Comparison of ENCODE assay signal across 26 cellular contexts in genomic region chr10:73534857-73535256, GRCh38. TPM values are rescaled to one million over a fixed set of nuclear protein-coding genes. Genes with fewer than 3 reads are reported as not detected.
A peak's percentile ranks its signal among the peaks of the same experiment; 100 is the strongest.
DNase-seq lines count a peak whose midpoint lies in the region; ATAC-seq, FAIRE-seq and TF ChIP-seq lines count a peak whose summit lies in the region.
"Had no signal": no experiment of that assay in that cellular context is flagged by ENCODE, and none has a peak within 500 bp of the region (broad histone marks: within the 10 kb centered on the region; RNA-seq: fewer than 3 reads in every experiment).

No MANE protein-coding gene starts in this region.

- H3K79me1 ChIP-seq in trophoblast cell (ENCODE audit: low read length), result no peaks in the 10 kb centered on the region

- POLR2A ChIA-PET in GM12878 (lab: Charles Lee), result no interaction called here

- H3K9me3 Mint-ChIP-seq in activated CD4-positive, alpha-beta T cell treated with anti-CD3 and anti-CD28 coated beads, Interleukin-2, amount 10 ng/mL, durations not matched to agents 24 days and 14 days, result no peaks in the 10 kb centered on the region
- H3K9me3 Mint-ChIP-seq: CD4-positive, alpha-beta memory T cell; CD4-positive, CD25-positive, alpha-beta regulatory T cell; CD8-positive, alpha-beta memory T cell had no signal

- no peak overlapping the region for H3K9ac ChIP-seq in GM12878 (ENCODE audit: control insufficient read depth, insufficient read depth, low read length)
- peak overlapping the region; percentile 1 for H3K9ac ChIP-seq in trophoblast cell (ENCODE audit: low read length)
- H3K9ac ChIP-seq in skeletal muscle tissue (ENCODE audit: low read depth in 1 of 3, low read length in 3 of 3), result no peak overlapping the region
- H3K9ac ChIP-seq: BLaER1 had no signal

- H3K27ac Mint-ChIP-seq in activated CD4-positive, alpha-beta T cell treated with anti-CD3 and anti-CD28 coated beads, Interleukin-2, amount 10 ng/mL, durations not matched to agents 24 days and 14 days, result no peak overlapping the region
- H3K27ac Mint-ChIP-seq: CD14-positive monocyte; CD4-positive, alpha-beta memory T cell; CD4-positive, CD25-positive, alpha-beta regulatory T cell had no signal

- H3K36me3 ChIP-seq in GM12878 (ENCODE audit: control insufficient read depth in 2 of 2, insufficient read depth in 2 of 2, low read length in 1 of 2) (no peaks in the 10 kb centered on the region), trophoblast cell (ENCODE audit: control insufficient read depth in 1 of 2, insufficient read depth in 2 of 2, low read length in 2 of 2) (peaks cover 0 to 5% of the 10 kb centered on the region in 2 experiments), skeletal muscle tissue (ENCODE audit: control insufficient read depth in 3 of 3, insufficient read depth in 3 of 3, low read length in 3 of 3) (peaks cover 17 to 55% (median 33%) of the 10 kb centered on the region in 3 donors)
- H3K36me3 ChIP-seq: BE2C had no signal

- no peaks in the 10 kb centered on the region for H3K9me3 ChIP-seq in GM12878 (replicated peaks; ENCODE audit: control insufficient read depth, insufficient read depth, low read length)
- no peaks in the 10 kb centered on the region for H3K9me3 ChIP-seq in trophoblast cell (ENCODE audit: insufficient read depth, low read depth, low read length)
- no peaks in the 10 kb centered on the region for H3K9me3 ChIP-seq in skeletal muscle tissue (ENCODE audit: control insufficient read depth in 3 of 3, low read length in 3 of 3)
- H3K9me3 ChIP-seq: BE2C, BLaER1 had no signal

- H3K4me1 Mint-ChIP-seq in activated CD4-positive, alpha-beta T cell treated with anti-CD3 and anti-CD28 coated beads, Interleukin-2, amount 10 ng/mL, durations not matched to agents 24 days and 14 days, result peaks cover 11% of the 10 kb centered on the region
- H3K4me1 Mint-ChIP-seq: CD14-positive monocyte had no signal

- no peak overlapping the region for H4K12ac ChIP-seq in trophoblast cell (ENCODE audit: low read depth, low read length)

- CTCF ChIA-PET in GM12878 (lab: Yijun Ruan, JAX), result interaction anchor here (0.6 to 3.8 kb wide), 5 partner anchors 47 to 345 kb away, joined by 4 to 15 read pairs (median 6); no protein-coding TSS in a partner anchor

- H3K27me3 Mint-ChIP-seq in activated CD4-positive, alpha-beta T cell treated with anti-CD3 and anti-CD28 coated beads, Interleukin-2, amount 10 ng/mL, durations not matched to agents 24 days and 14 days, result peaks cover 2% of the 10 kb centered on the region
- H3K27me3 Mint-ChIP-seq: CD4-positive, CD25-positive, alpha-beta regulatory T cell; CD8-positive, alpha-beta memory T cell had no signal

- no peak overlapping the region for H3K4me3 Mint-ChIP-seq in activated CD4-positive, alpha-beta T cell treated with anti-CD3 and anti-CD28 coated beads, Interleukin-2, amount 10 ng/mL, durations not matched to agents 24 days and 14 days
- H3K4me3 Mint-ChIP-seq: CD14-positive monocyte; CD4-positive, alpha-beta memory T cell; CD4-positive, CD25-positive, alpha-beta regulatory T cell; CD8-positive, alpha-beta memory T cell had no signal

- no peak for TF ChIP-seq RAD21 in GM12878 (IDR thresholded peaks at IDR 0.05; ENCODE audit: insufficient read depth, low read depth, low read length)

- H3K36me3 Mint-ChIP-seq in activated CD4-positive, alpha-beta T cell treated with anti-CD3 and anti-CD28 coated beads, Interleukin-2, amount 10 ng/mL, durations not matched to agents 24 days and 14 days (ENCODE audit: low read depth), result no peaks in the 10 kb centered on the region

- H3K4me3 ChIP-seq in GM12878 (no peak overlapping the region), trophoblast cell (ENCODE audit: low read depth, low read length) (no peak overlapping the region), skeletal muscle tissue (ENCODE audit: low read length in 3 of 3) (no peak overlapping the region)
- H3K4me3 ChIP-seq: BLaER1 had no signal

- H2BK5ac ChIP-seq in trophoblast cell (ENCODE audit: low read depth, low read length, poor library complexity), result no peak overlapping the region

- 45% methylated on average over 1 of the region's 1 CpG for WGBS in GM12878 (ENCODE audit: insufficient coverage, insufficient replicate concordance, low lambda C conversion rate, missing lambda C conversion rate)
- WGBS in trophoblast cell (ENCODE audit: extremely low coverage, insufficient coverage, insufficient read length), result no CpG with 5 or more reads among the region's 1 CpG

- H2BK12ac ChIP-seq in trophoblast cell (ENCODE audit: low read length), result no peak overlapping the region

- H4K20me1 ChIP-seq in GM12878 (ENCODE audit: control insufficient read depth, insufficient read depth), result no peaks in the 10 kb centered on the region
- H4K20me1 ChIP-seq: BLaER1 had no signal

- no peak for TF ChIP-seq CTCF in 22Rv1 (IDR thresholded peaks at IDR 0.05)
- no peak for TF ChIP-seq CTCF in GM12878 (IDR thresholded peaks at IDR 0.05 in 2 of 3, conservative IDR thresholded peaks at IDR 0.05 in 1 of 3; ENCODE audit: control insufficient read depth in 2 of 3, extremely low read depth in 1 of 3, insufficient read depth in 1 of 3, low read depth in 3 of 3, low read length in 3 of 3)

- intact Hi-C loops in GM12878 (cut with micrococcal nuclease; ENCODE audit: unreplicated experiment), result no loop called here
- intact Hi-C loops in activated CD4-positive, alpha-beta T cell treated with anti-CD3 and anti-CD28 coated beads, Interleukin-2, amount 10 ng/mL, durations not matched to agents 24 days and 14 days (cut with micrococcal nuclease), result no loop called here

- no peak overlapping the region for H2AK5ac ChIP-seq in trophoblast cell (ENCODE audit: low read length)

- BruUV-seq in GM12878 (replicated peaks; lab: Mats Ljungman, UMichigan), result no TSS peak

- H3K79me2 ChIP-seq in GM12878 (ENCODE audit: control insufficient read depth, insufficient read depth, low read length), result no peaks in the 10 kb centered on the region
- H3K79me2 ChIP-seq in trophoblast cell (ENCODE audit: control insufficient read depth, insufficient read depth, low read length, poor library complexity), result no peaks in the 10 kb centered on the region

- in situ Hi-C loops in GM12878 (cut with MboI), result loop anchor here (5.0 kb wide), 1 partner anchor 107 kb away; the partner anchor contains the start of gene MYOZ1

- no peak for FAIRE-seq in GM12878 (lab: Jason Lieb, UNC)
- FAIRE-seq: A204.1, G401.6, GM19239 had no signal

- H2AFZ ChIP-seq in GM12878 (ENCODE audit: control insufficient read depth, low read depth, low read length) (no peak overlapping the region), trophoblast cell (ENCODE audit: insufficient read depth, low read length, poor library complexity) (no peak overlapping the region)

- no peak for TF ChIP-seq EP300 in GM12878 (IDR thresholded peaks at IDR 0.05; ENCODE audit: borderline replicate concordance in 1 of 2, control insufficient read depth in 1 of 2, low read depth in 2 of 2, low read length in 2 of 2)

- no peak overlapping the region for H3K18ac ChIP-seq in trophoblast cell (ENCODE audit: low read length)

- no peak overlapping the region for H3K4ac ChIP-seq in trophoblast cell (ENCODE audit: low read depth, low read length)

- no peak overlapping the region for H4K8ac ChIP-seq in trophoblast cell (ENCODE audit: low read depth, low read length)

- H3K27ac ChIP-seq in 22Rv1 (peak overlapping the region; percentile 58), GM12878 (ENCODE audit: control insufficient read depth, insufficient read depth) (no peak overlapping the region), trophoblast cell (ENCODE audit: low read depth, low read length) (no peak overlapping the region), skeletal muscle tissue (ENCODE audit: low read depth, low read length) (peak overlapping the region; percentile 3)
- H3K27ac ChIP-seq: BLaER1 had no signal

- RAD21 ChIA-PET in GM12878 (lab: Charles Lee; ENCODE audit: unreplicated experiment), result interaction anchor here (1.2 kb wide), 1 partner anchor 109 kb away, joined by 3 read pairs; no protein-coding TSS in a partner anchor

- no peak for ATAC-seq in GM12878
- ATAC-seq in HG03342 (IDR thresholded peaks at IDR 0.05; ENCODE audit: unreplicated experiment), result no peak
- ATAC-seq in GM21576 (IDR thresholded peaks at IDR 0.05; ENCODE audit: unreplicated experiment), result no peak

- no peak for TF ChIP-seq POLR2A in GM12878 (IDR thresholded peaks at IDR 0.05; ENCODE audit: low read depth, low read length)

- H3K4me1 ChIP-seq in GM12878 (ENCODE audit: control insufficient read depth, insufficient read depth, low read length), result no peaks in the 10 kb centered on the region
- peaks cover 0 to 6% of the 10 kb centered on the region in 2 experiments for H3K4me1 ChIP-seq in trophoblast cell (ENCODE audit: control insufficient read depth in 1 of 2, insufficient read depth in 2 of 2, low read length in 2 of 2)
- H3K4me1 ChIP-seq in skeletal muscle tissue (ENCODE audit: control insufficient read depth in 3 of 3, insufficient read depth in 3 of 3, low read length in 3 of 3), result peaks cover 9 to 13% (median 12%) of the 10 kb centered on the region in 3 donors
- H3K4me1 ChIP-seq: BE2C, BLaER1 had no signal

- SMC1A ChIA-PET in GM12878 (lab: Charles Lee; ENCODE audit: uncharacterized antibody, unreplicated experiment), result interaction anchor here (1.1 to 3.8 kb wide), 6 partner anchors 20 to 110 kb away, joined by 3 to 24 read pairs (median 4); no protein-coding TSS in a partner anchor

- H3K4me2 ChIP-seq in GM12878 (ENCODE audit: control insufficient read depth, insufficient read depth) (no peak overlapping the region), trophoblast cell (ENCODE audit: low read length) (no peak overlapping the region)
- H3K4me2 ChIP-seq: BLaER1 had no signal

- DNase-seq in GM12878 (ENCODE audit: low read depth, low spot score) (no peak), trophoblast cell (no peak), putamen (ENCODE audit: low spot score) (no peak)
- no peak for DNase-seq in activated CD4-positive, alpha-beta T cell treated with anti-CD3 and anti-CD28 coated beads, Interleukin-2, amount 10 ng/mL, durations not matched to agents 24 days and 14 days
- DNase-seq: 8988T; ACHN; BE2C; C1 segment of cervical spinal cord; CD4-positive, alpha-beta memory T cell; CD4-positive, CD25-positive, alpha-beta regulatory T cell; CD8-positive, alpha-beta memory T cell; COR-L47; DMS 273 treated with DMSO at 0.1 percent for 48 hours; DMS153; DMS53; DMS79 treated with DMSO at 0.1 percent for 48 hours; GF-D8 had no signal

- no peak overlapping the region for H4K91ac ChIP-seq in trophoblast cell (ENCODE audit: low read depth, low read length)

- no peak overlapping the region for H2BK120ac ChIP-seq in trophoblast cell (ENCODE audit: insufficient read depth, low read length, poor library complexity)

- H3K14ac ChIP-seq in trophoblast cell (ENCODE audit: low read length), result no peak overlapping the region

- H3K27me3 ChIP-seq in GM12878 (replicated peaks in 1 of 2; ENCODE audit: control insufficient read depth in 2 of 2, insufficient read depth in 2 of 2, low read length in 1 of 2) (no peaks in the 10 kb centered on the region), trophoblast cell (ENCODE audit: insufficient read depth, low read length) (no peaks in the 10 kb centered on the region), skeletal muscle tissue (ENCODE audit: control insufficient read depth in 3 of 3, insufficient read depth in 3 of 3, low read length in 3 of 3) (no peaks in the 10 kb centered on the region)
- H3K27me3 ChIP-seq: BE2C, BLaER1 had no signal

- H3K23ac ChIP-seq in trophoblast cell (ENCODE audit: low read length), result no peak overlapping the region

RNA-seq across cellular contexts. Expression of gene PPP3CB, which starts 39.0 kb away (rescaled TPM):
- 67.3 and 69.4 TPM in 2 replicates for total RNA-seq in GM12878 (2013; cell fraction: nucleolus; rRNA removed)
- total RNA-seq in GM12878 (2014; rRNA removed) (18.9 and 21.5 TPM in 2 replicates), GM12878 (2014; rRNA removed; fragmentation: Illumina TruSeq; extraction: Trizol) (26.3 and 28.2 TPM in 2 replicates), GM12878 (2021) (42.0 and 43.0 TPM in 2 replicates), skeletal muscle tissue (113 TPM)
- polyA plus RNA-seq in GM12878 (2011; ENCODE audit: low read depth), result 19.5 TPM
- polyA plus RNA-seq in GM12878 (2011; rRNA removed) (17.8 and 24.6 TPM in 2 replicates), GM12878 (2014; fragmentation: Illumina TruSeq; extraction: Trizol) (46.4 and 60.6 TPM in 2 replicates), GM12878 (2014; fragmentation: Nextera tagmentation; extraction: Ambion mirVana) (10 to 100 TPM; 13.9 to 19.7 TPM), GM12878 (2014; rRNA removed) (20.8 and 24.9 TPM in 2 replicates), GM12878 (2016; fragmentation: Nextera tagmentation; extraction: Ambion mirVana) (10 to 100 TPM; 11.4 to 15.4 TPM)
- polyA plus RNA-seq in GM12878 (2011; cell fraction: cytosol; rRNA removed), result 7.8 and 16.4 TPM in 2 replicates
- polyA plus RNA-seq in GM12878 (2011; cell fraction: nucleus; rRNA removed), result 15.9 and 18.8 TPM in 2 replicates
- polyA plus RNA-seq in GM12878 (2012), result 29.4 and 29.8 TPM in 2 replicates
- polyA minus RNA-seq in GM12878 (2011; rRNA and poly(A)+ RNA removed), result 14.6 and 15.8 TPM in 2 replicates
- polyA minus RNA-seq in GM12878 (2011; cell fraction: cytosol; rRNA and poly(A)+ RNA removed), result 5.7 and 11.4 TPM in 2 replicates
- polyA minus RNA-seq in GM12878 (2011; cell fraction: nucleus; rRNA and poly(A)+ RNA removed), result 8.7 and 12.8 TPM in 2 replicates
- 26.7 and 28.0 TPM in 2 replicates for polyA plus RNA-seq in trophoblast cell (2013)
- 42.5 and 43.6 TPM in 2 replicates for total RNA-seq in activated CD4-positive, alpha-beta T cell treated with anti-CD3 and anti-CD28 coated beads, Interleukin-2, amount 10 ng/mL, durations not matched to agents 24 days and 14 days

RNA-seq across cellular contexts. Expression of gene USP54, which starts 56.3 kb away (rescaled TPM):
- 50.8 and 69.4 TPM in 2 replicates for total RNA-seq in GM12878 (2013; cell fraction: nucleolus; rRNA removed)
- total RNA-seq in GM12878 (2014; rRNA removed), result 4.1 and 5.7 TPM in 2 replicates
- total RNA-seq in GM12878 (2014; rRNA removed; fragmentation: Illumina TruSeq; extraction: Trizol), result 4.9 and 5.4 TPM in 2 replicates
- 7.0 and 9.5 TPM in 2 replicates for total RNA-seq in GM12878 (2021)
- polyA plus RNA-seq in GM12878 (2011; ENCODE audit: low read depth), result 2.0 TPM
- polyA plus RNA-seq in GM12878 (2011; rRNA removed), result 10.3 and 10.5 TPM in 2 replicates
- polyA plus RNA-seq in GM12878 (2011; cell fraction: cytosol; rRNA removed), result 6.2 and 7.0 TPM in 2 replicates
- 6.1 and 6.2 TPM in 2 replicates for polyA plus RNA-seq in GM12878 (2011; cell fraction: nucleus; rRNA removed)
- polyA plus RNA-seq in GM12878 (2012), result 2.4 and 2.8 TPM in 2 replicates
- 5.6 and 8.8 TPM in 2 replicates for polyA plus RNA-seq in GM12878 (2014; fragmentation: Illumina TruSeq; extraction: Trizol)
- polyA plus RNA-seq in GM12878 (2014; fragmentation: Nextera tagmentation; extraction: Ambion mirVana), result 1 to 10 TPM in 1 of 2 experiments, under 1 TPM in 1; 0.93 to 1.7 TPM
- polyA plus RNA-seq in GM12878 (2014; rRNA removed), result 3.9 and 4.7 TPM in 2 replicates
- 1 to 10 TPM; 3.9 to 6.3 TPM for polyA plus RNA-seq in GM12878 (2016; fragmentation: Nextera tagmentation; extraction: Ambion mirVana)
- polyA minus RNA-seq in GM12878 (2011; rRNA and poly(A)+ RNA removed), result 8.4 and 22.5 TPM in 2 replicates
- 5.5 and 6.3 TPM in 2 replicates for polyA minus RNA-seq in GM12878 (2011; cell fraction: cytosol; rRNA and poly(A)+ RNA removed)
- 5.1 and 7.4 TPM in 2 replicates for polyA minus RNA-seq in GM12878 (2011; cell fraction: nucleus; rRNA and poly(A)+ RNA removed)
- 7.0 and 7.8 TPM in 2 replicates for polyA plus RNA-seq in trophoblast cell (2013)
- 20.4 TPM for total RNA-seq in skeletal muscle tissue
- 7.3 and 7.8 TPM in 2 replicates for total RNA-seq in activated CD4-positive, alpha-beta T cell treated with anti-CD3 and anti-CD28 coated beads, Interleukin-2, amount 10 ng/mL, durations not matched to agents 24 days and 14 days

Comparison
In these comparisons a context has a peak if more than half of its experiments do, and no peak if none do; other contexts are left out.
1. H3K27ac ChIP-seq: peak in 22Rv1 (single experiment) and skeletal muscle tissue (single experiment); none in GM12878 (single experiment) and trophoblast cell (single experiment).